ENCODE assay signal across 9 cellular contexts in the genomic region with DNA sequence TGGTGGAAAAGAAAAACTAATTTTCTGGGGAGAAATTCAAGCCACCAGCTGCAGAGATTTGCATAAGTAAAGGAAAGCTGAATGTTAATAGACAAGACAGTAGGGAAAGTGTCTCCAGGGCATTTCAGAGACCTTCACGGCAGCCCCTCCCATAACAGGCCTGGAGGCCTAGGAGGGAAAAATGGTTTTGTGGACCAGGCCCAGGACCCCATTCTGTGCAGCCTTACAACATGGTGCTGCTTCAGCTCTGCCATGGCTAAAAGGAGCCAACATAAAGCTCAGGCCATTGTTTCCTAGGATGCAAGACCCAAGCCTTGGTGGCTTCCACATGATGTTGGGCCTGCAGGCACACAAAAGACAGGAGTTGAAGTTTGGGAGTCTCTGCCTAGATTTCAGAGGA.
"Had no signal": no experiment of that assay in that cellular context is flagged by ENCODE, and none has a peak within 500 bp of the region (broad histone marks: within the 10 kb centered on the region; RNA-seq: fewer than 3 reads in every experiment).

No MANE protein-coding gene starts in this region.

- FAIRE-seq: H1, H54, HepG2 had no signal

- H3K4me2 ChIP-seq: GM23338 had no signal

- ATAC-seq: GM23338, HepG2 had no signal

- H2AFZ ChIP-seq: GM23338 had no signal

- DNase-seq: H9, HCEC 1CT, HFFc6, KG1 had no signal

- H3K4me3 ChIP-seq: GM23338 had no signal

- H3K27ac ChIP-seq: HL-60 had no signal
